Comparison of ENCODE assay signal across 13 cellular contexts in the genomic region with DNA sequence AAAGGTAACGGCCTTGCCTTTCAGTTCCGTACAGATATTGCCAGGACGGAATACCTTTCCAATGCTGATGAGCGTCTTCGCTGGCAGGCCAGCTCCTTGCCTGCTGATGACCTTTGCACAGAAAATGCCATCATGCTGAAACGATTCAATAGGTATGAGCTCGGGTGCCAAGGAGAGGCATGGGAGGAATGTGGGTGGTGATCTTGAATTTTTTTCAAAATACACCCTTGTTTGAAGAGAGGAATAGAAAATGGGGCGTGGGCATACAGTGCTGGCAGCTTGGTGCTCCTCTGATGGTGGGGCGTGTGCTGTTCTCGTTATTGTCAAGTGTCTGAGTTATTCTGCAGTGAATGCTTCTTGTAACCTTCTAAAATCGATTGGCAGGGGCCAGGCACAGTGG. TPM values are rescaled to one million over a fixed set of nuclear protein-coding genes. Genes with fewer than 3 reads are reported as not detected.
DNase-seq lines count a peak whose midpoint lies in the region; ATAC-seq and TF ChIP-seq lines count a peak whose summit lies in the region.
"Had no signal": no experiment of that assay in that cellular context is flagged by ENCODE, and none has a peak within 500 bp of the region (broad histone marks: within the 10 kb centered on the region; RNA-seq: fewer than 3 reads in every experiment).

No MANE protein-coding gene starts in this region.

- H3K27ac ChIP-seq in CD8-positive, alpha-beta T cell (ENCODE audit: low read depth, low read length): no peak overlapping the region
- no peak overlapping the region for H3K27ac ChIP-seq in PC-3 (ENCODE audit: low read length)

- peaks cover 83% of the 10 kb centered on the region for H3K36me3 Mint-ChIP-seq in CD8-positive, alpha-beta T cell

- intact Hi-C loops in CD8-positive, alpha-beta T cell (cut with DNase I, micrococcal nuclease): no loop called here
- intact Hi-C loops in PC-3 (cut with micrococcal nuclease) (no loop called here), head of caudate nucleus (cut with DNase I) (no loop called here)

- H3K9me2 ChIP-seq in PC-3 (replicated peaks; ENCODE audit: low read length): no peaks in the 10 kb centered on the region

- BruUV-seq in PC-3 (replicated peaks; lab: Mats Ljungman, UMichigan): no TSS peak

- POLR2A ChIA-PET in CD8-positive, alpha-beta T cell (lab: Charles Lee): no interaction called here
- POLR2A ChIA-PET in PC-3 (lab: Charles Lee; ENCODE audit: unreplicated experiment): interaction anchor here (0.7 kb wide), 1 partner anchor 41 kb away, joined by 3 read pairs; no protein-coding TSS in a partner anchor

- H3F3A ChIP-seq in PC-3 (ENCODE audit: low read length, unreplicated experiment): peaks cover under 1% of the 10 kb centered on the region

- no peak for TF ChIP-seq CTCF in CD8-positive, alpha-beta T cell (IDR thresholded peaks at IDR 0.05)
- TF ChIP-seq CTCF in PC-3 (conservative IDR thresholded peaks at IDR 0.05; ENCODE audit: low read depth, low read length) (no peak), omental fat pad (IDR thresholded peaks at IDR 0.05) (no peak)

- H3K4me1 ChIP-seq in CD8-positive, alpha-beta T cell (ENCODE audit: insufficient read depth, low read length): no peaks in the 10 kb centered on the region
- peaks cover 24% of the 10 kb centered on the region for H3K4me1 ChIP-seq in PC-3 (ENCODE audit: insufficient read depth, low read length)

- H3K27me3 Mint-ChIP-seq in CD8-positive, alpha-beta T cell (ENCODE audit: low read depth): no peaks in the 10 kb centered on the region
- H3K27me3 Mint-ChIP-seq: CD4-positive, CD25-positive, alpha-beta regulatory T cell had no signal

- no peak overlapping the region for H3K4me3 ChIP-seq in CD8-positive, alpha-beta T cell (ENCODE audit: low read depth, low read length)
- no peak overlapping the region for H3K4me3 ChIP-seq in PC-3 (ENCODE audit: low read length)

- no peaks in the 10 kb centered on the region for H3K9me3 Mint-ChIP-seq in CD8-positive, alpha-beta T cell
- H3K9me3 Mint-ChIP-seq: CD4-positive, CD25-positive, alpha-beta regulatory T cell had no signal

- ATAC-seq in CD8-positive, alpha-beta T cell: no peak
- peak; percentile 72 for ATAC-seq in PC-3
- ATAC-seq in omental fat pad (ENCODE audit: low FRiP score): peak; percentile 43
- ATAC-seq: HepG2, Right ventricle myocardium inferior had no signal

- no peak overlapping the region for H3K9ac ChIP-seq in PC-3 (ENCODE audit: low read length)

- H3K4me3 Mint-ChIP-seq in CD8-positive, alpha-beta T cell: no peak overlapping the region
- H3K4me3 Mint-ChIP-seq: CD4-positive, CD25-positive, alpha-beta regulatory T cell had no signal

- H3K36me3 ChIP-seq in CD8-positive, alpha-beta T cell (ENCODE audit: insufficient read depth, low read length): peaks cover 64% of the 10 kb centered on the region
- H3K36me3 ChIP-seq in PC-3 (ENCODE audit: low read depth, low read length): peaks cover 91% of the 10 kb centered on the region

- H3K4me2 ChIP-seq in PC-3 (ENCODE audit: low read length): no peak overlapping the region

- no peaks in the 10 kb centered on the region for H3K4me1 Mint-ChIP-seq in CD8-positive, alpha-beta T cell (ENCODE audit: low read depth)

- CTCF ChIA-PET in CD8-positive, alpha-beta T cell (lab: Charles Lee): no interaction called here
- CTCF ChIA-PET in PC-3 (lab: Charles Lee): interaction anchor here (0.6 to 1.1 kb wide), 2 partner anchors 12 to 54 kb away, joined by 4 to 9 read pairs; no protein-coding TSS in a partner anchor

- no peak for DNase-seq in CD8-positive, alpha-beta T cell
- DNase-seq in PC-3: peak; percentile 71
- DNase-seq in head of caudate nucleus: peak in 30 of 42 donors; percentile 17 to 87 (median 59)
- no peak for DNase-seq in omental fat pad (ENCODE audit: low spot score)
- no peak for DNase-seq in AG20443 (ENCODE audit: low spot score)
- DNase-seq in ureter (ENCODE audit: low spot score): no peak
- no peak for DNase-seq in SHP77 (lab: John Stamatoyannopoulos, UW)
- DNase-seq: CD4-positive, CD25-positive, alpha-beta regulatory T cell; GF-D8; NCI-H1105 treated with DMSO at 0.1 percent for 48 hours; NCI-H187 had no signal

- no peaks in the 10 kb centered on the region for H3K27me3 ChIP-seq in CD8-positive, alpha-beta T cell (ENCODE audit: insufficient read depth, low read length)
- H3K27me3 ChIP-seq in PC-3 (ENCODE audit: low read length): no peaks in the 10 kb centered on the region

- H4K20me1 ChIP-seq in PC-3 (ENCODE audit: low read length): no peaks in the 10 kb centered on the region

- H3K27ac Mint-ChIP-seq in CD8-positive, alpha-beta T cell: peak overlapping the region; percentile 32

- H3K79me2 ChIP-seq in PC-3 (ENCODE audit: low read length): peaks cover 10% of the 10 kb centered on the region

- H2AFZ ChIP-seq in PC-3 (ENCODE audit: low read length): no peak overlapping the region

- no peaks in the 10 kb centered on the region for H3K9me3 ChIP-seq in CD8-positive, alpha-beta T cell (ENCODE audit: low read length)
- H3K9me3 ChIP-seq in PC-3 (ENCODE audit: low read length): no peaks in the 10 kb centered on the region

RNA-seq across cellular contexts. Expression of gene HSP90AA1, which starts 52.5 kb away (rescaled TPM):
- 100 to 1,000 TPM; 532 to 539 TPM for total RNA-seq in CD8-positive, alpha-beta T cell
- total RNA-seq in PC-3 (2014; rRNA removed) (671 and 785 TPM in 2 replicates), omental fat pad (1,000 to 10,000 TPM in 1 of 4 donors, 100 to 1,000 TPM in 3; 453 to 1,533 (median 691) TPM), ureter (583 TPM)

Comparison
In these comparisons a context has a peak if more than half of its experiments do, and no peak if none do; other contexts are left out.
1. DNase-seq: peak in PC-3 (single experiment) and head of caudate nucleus (30 of 42); none in CD8-positive, alpha-beta T cell (0 of 7), omental fat pad (single experiment), AG20443 (single experiment), ureter (single experiment) and SHP77 (0 of 2).